In genomic region chr2:138034536-138034935, GRCh38 we compare ENCODE assay signal across 15 cellular contexts.
DNase-seq lines count a peak whose midpoint lies in the region; ATAC-seq, FAIRE-seq and TF ChIP-seq lines count a peak whose summit lies in the region.
"Had no signal": no experiment of that assay in that cellular context is flagged by ENCODE, and none has a peak within 500 bp of the region (broad histone marks: within the 10 kb centered on the region; RNA-seq: fewer than 3 reads in every experiment).

No MANE protein-coding gene starts in this region.

- H3K18ac ChIP-seq in H1 (ENCODE audit: extremely low read depth, low read length) (no peak overlapping the region), mesendoderm (ENCODE audit: low read length) (no peak overlapping the region)

- no peak overlapping the region for H2BK20ac ChIP-seq in H1 (ENCODE audit: low read length)

- no peak overlapping the region for H2BK12ac ChIP-seq in H1 (ENCODE audit: low read depth, low read length)

- H3K9me2 ChIP-seq in SK-N-SH = no peaks in the 10 kb centered on the region

- CTCF ChIA-PET in SK-N-SH (lab: Yijun Ruan, JAX) = no interaction called here
- CTCF ChIA-PET in H1 (lab: Charles Lee; ENCODE audit: partially characterized antibody) = interaction anchor here (0.7 to 1.3 kb wide), 3 partner anchors 8 to 52 kb away, joined by 3 read pairs; no protein-coding TSS in a partner anchor

- no peak overlapping the region for H3K4ac ChIP-seq in H1 (replicated peaks; ENCODE audit: insufficient read length, low read depth, low read length)
- no peak overlapping the region for H3K4ac ChIP-seq in mesendoderm (ENCODE audit: low read depth, low read length)

- no peak for TF ChIP-seq CTCF in SK-N-SH (IDR thresholded peaks at IDR 0.05)
- TF ChIP-seq CTCF in H1 (IDR thresholded peaks at IDR 0.05; ENCODE audit: control extremely low read depth in 1 of 3, insufficient read depth in 1 of 3, low read depth in 1 of 3, low read length in 3 of 3) = no peak
- no peak for TF ChIP-seq CTCF in kidney (IDR thresholded peaks at IDR 0.05; ENCODE audit: borderline replicate concordance, extremely low read depth, insufficient read depth)

- WGBS in SK-N-SH (ENCODE audit: low lambda C conversion rate) = 96% methylated on average over 3 of the region's 3 CpGs
- WGBS in H1 (ENCODE audit: extremely low coverage in 1 of 2, insufficient coverage in 1 of 2, insufficient read length in 1 of 2, insufficient replicate concordance in 2 of 2, low coverage in 1 of 2, low lambda C conversion rate in 2 of 2, missing lambda C conversion rate in 1 of 2), 2 experiments = 70% methylated on average over 3 of the region's 3 CpGs; no CpG with 5 or more reads in 1 of the 2 experiments
- no CpG with 5 or more reads among the region's 3 CpGs for WGBS in mesendoderm (ENCODE audit: extremely low coverage, insufficient coverage, low lambda C conversion rate)

- H2AFZ ChIP-seq in SK-N-SH (ENCODE audit: low read depth) (no peak overlapping the region), H1 (ENCODE audit: low read length) (no peak overlapping the region)
- H2AFZ ChIP-seq: GM23248 had no signal

- TF ChIP-seq RAD21 in SK-N-SH (IDR thresholded peaks at IDR 0.05; ENCODE audit: low read length) (no peak), H1 (IDR thresholded peaks at IDR 0.05 in 1 of 2, conservative IDR thresholded peaks at IDR 0.05 in 1 of 2; ENCODE audit: low read depth in 2 of 2, low read length in 2 of 2) (no peak)

- H3K27me3 ChIP-seq in SK-N-SH (ENCODE audit: insufficient read depth) (no peaks in the 10 kb centered on the region), H1 (replicated peaks in 1 of 4; ENCODE audit: control insufficient read depth in 3 of 4, extremely low read depth in 1 of 4, insufficient read depth in 3 of 4, low read length in 3 of 4) (no peaks in the 10 kb centered on the region), mesendoderm (ENCODE audit: insufficient read depth, low read length, poor library complexity) (no peaks in the 10 kb centered on the region)

- peaks cover 0 to 5% of the 10 kb centered on the region in 2 experiments; a peak in 2 of 4 replicates for H3K4me1 ChIP-seq in SK-N-SH (ENCODE audit: control insufficient read depth in 1 of 2, insufficient read depth in 2 of 2, low read depth in 1 of 2, low read length in 1 of 2)
- H3K4me1 ChIP-seq in H1 (replicated peaks in 1 of 4; ENCODE audit: control insufficient read depth in 3 of 4, insufficient read depth in 4 of 4, low read length in 3 of 4) = no peaks in the 10 kb centered on the region
- H3K4me1 ChIP-seq in mesendoderm (ENCODE audit: control insufficient read depth, low read depth, low read length) = no peaks in the 10 kb centered on the region
- no peaks in the 10 kb centered on the region for H3K4me1 ChIP-seq in kidney (ENCODE audit: control insufficient read depth in 1 of 2, insufficient read depth in 1 of 2, low read depth in 1 of 2, low read length in 2 of 2)
- H3K4me1 ChIP-seq: HAP-1 had no signal

- no peak overlapping the region for H3K14ac ChIP-seq in H1 (ENCODE audit: insufficient read length)

- H2BK5ac ChIP-seq in H1 (ENCODE audit: low read depth, low read length) (no peak overlapping the region), mesendoderm (ENCODE audit: low read length) (no peak overlapping the region)

- H3K36me3 ChIP-seq in SK-N-SH (replicated peaks in 1 of 2; ENCODE audit: control insufficient read depth in 1 of 2, insufficient read depth in 2 of 2, low read length in 1 of 2) = no peaks in the 10 kb centered on the region
- no peaks in the 10 kb centered on the region for H3K36me3 ChIP-seq in H1 (ENCODE audit: control insufficient read depth in 2 of 4, insufficient read depth in 4 of 4, low read length in 3 of 4)
- H3K36me3 ChIP-seq in mesendoderm (ENCODE audit: control insufficient read depth, insufficient read depth, low read length) = no peaks in the 10 kb centered on the region
- no peaks in the 10 kb centered on the region for H3K36me3 ChIP-seq in kidney (ENCODE audit: control insufficient read depth in 1 of 2, insufficient read depth in 2 of 2, low read length in 2 of 2)
- H3K36me3 ChIP-seq: HAP-1 had no signal

- H3K4me2 ChIP-seq in SK-N-SH = no peak overlapping the region
- H3K4me2 ChIP-seq in H1 (ENCODE audit: insufficient read depth in 1 of 2, low read depth in 2 of 2, low read length in 2 of 2) = no peak overlapping the region
- no peak overlapping the region for H3K4me2 ChIP-seq in mesendoderm (ENCODE audit: low read length)

- peaks cover 4% of the 10 kb centered on the region for H3F3A ChIP-seq in SK-N-SH (replicated peaks; ENCODE audit: insufficient read depth)

- intact Hi-C loops in kidney (cut with DNase I) = no loop called here

- H4K91ac ChIP-seq in H1 (replicated peaks; ENCODE audit: insufficient read length, low read length) = no peak overlapping the region

- H3K79me1 ChIP-seq in H1 (ENCODE audit: low read depth, low read length) (no peaks in the 10 kb centered on the region), mesendoderm (ENCODE audit: low read length) (no peaks in the 10 kb centered on the region)

- no peak for TF ChIP-seq POLR2A in H1 (IDR thresholded peaks at IDR 0.05; ENCODE audit: control extremely low read depth in 1 of 2, low read depth in 2 of 2, low read length in 2 of 2)

- H3K27ac ChIP-seq in SK-N-SH (ENCODE audit: low read depth in 2 of 2, low read length in 1 of 2) = no peak overlapping the region
- H3K27ac ChIP-seq in H1 (ENCODE audit: low read depth, low read length) = no peak overlapping the region
- no peak overlapping the region for H3K27ac ChIP-seq in mesendoderm (ENCODE audit: low read depth, low read length)
- H3K27ac ChIP-seq in kidney (ENCODE audit: low read depth in 2 of 2, low read length in 2 of 2) = no peak overlapping the region
- H3K27ac ChIP-seq: 22Rv1, GM23248, HL-60 had no signal

- H4K20me1 ChIP-seq in SK-N-SH (ENCODE audit: insufficient read depth) = no peaks in the 10 kb centered on the region
- peaks cover 0 to 2% of the 10 kb centered on the region in 2 experiments for H4K20me1 ChIP-seq in H1 (replicated peaks in 1 of 2; ENCODE audit: control insufficient read depth in 1 of 2, insufficient read depth in 2 of 2, low read length in 2 of 2)

- no peaks in the 10 kb centered on the region for H3K23me2 ChIP-seq in H1 (ENCODE audit: low read depth, low read length)

- no peak overlapping the region for H2AK5ac ChIP-seq in H1 (ENCODE audit: low read depth, low read length)
- H2AK5ac ChIP-seq in mesendoderm (ENCODE audit: low read length) = no peak overlapping the region

- FAIRE-seq in H1 (lab: Jason Lieb, UNC) (no peak), kidney (lab: Jason Lieb, UNC) (no peak)
- FAIRE-seq: K562 had no signal

- DNase-seq in SK-N-SH (no peak), H1 (ENCODE audit: low read depth in 1 of 2, low spot score in 2 of 2) (no peak), mesendoderm (peak; percentile 65), SKM-1 treated with dmso at 0.1 percent for 144 hours (lab: John Stamatoyannopoulos, UW; ENCODE audit: unreplicated experiment) (no peak), kidney (no peak)
- DNase-seq: CD8-positive, alpha-beta T cell; COR-L47; GM23248 had no signal

- ATAC-seq in SK-N-SH treated with all-trans-retinoic acid at 6 μM for 48 hours = no peak
- no peak for ATAC-seq in GM21381 (IDR thresholded peaks at IDR 0.05; ENCODE audit: unreplicated experiment)
- ATAC-seq in HG02852 (IDR thresholded peaks at IDR 0.05; ENCODE audit: unreplicated experiment) = no peak
- ATAC-seq: CD8-positive, alpha-beta T cell; K562 had no signal

- POLR2A ChIA-PET in SK-N-SH (lab: Yijun Ruan, JAX) = no interaction called here
- POLR2A ChIA-PET in H1 (lab: Charles Lee; ENCODE audit: partially characterized antibody) = no interaction called here

- H3K23ac ChIP-seq in H1 (ENCODE audit: insufficient read length) = no peak overlapping the region
- no peak overlapping the region for H3K23ac ChIP-seq in mesendoderm (ENCODE audit: low read length)

- H2BK15ac ChIP-seq in H1 (ENCODE audit: low read length) (no peak overlapping the region), mesendoderm (replicated peaks; ENCODE audit: low read depth) (no peak overlapping the region)

- H3K4me3 ChIP-seq in SK-N-SH (ENCODE audit: low read depth in 2 of 2, low read length in 1 of 2) (no peak overlapping the region), H1 (ENCODE audit: extremely low read depth in 1 of 4, insufficient read depth in 2 of 4, low read depth in 3 of 4, low read length in 4 of 4) (no peak overlapping the region), mesendoderm (ENCODE audit: low read length) (no peak overlapping the region), kidney (ENCODE audit: low read length in 2 of 2) (no peak overlapping the region)
- H3K4me3 ChIP-seq: GM23248, HAP-1, K562 had no signal

- TF ChIP-seq EP300 in SK-N-SH (IDR thresholded peaks at IDR 0.05; ENCODE audit: borderline replicate concordance in 1 of 2, low read depth in 1 of 2, low read length in 1 of 2) (no peak), H1 (IDR thresholded peaks at IDR 0.05; ENCODE audit: borderline replicate concordance in 1 of 2, low read depth in 2 of 2, low read length in 2 of 2) (no peak)

- H4K5ac ChIP-seq in H1 (ENCODE audit: insufficient read length, low read depth, low read length) (no peak overlapping the region), mesendoderm (ENCODE audit: low read length) (no peak overlapping the region)

- H3K9ac ChIP-seq in SK-N-SH = no peak overlapping the region
- H3K9ac ChIP-seq in H1 (replicated peaks in 1 of 4; ENCODE audit: extremely low read depth in 1 of 4, low read depth in 3 of 4, low read length in 3 of 4) = no peak overlapping the region
- H3K9ac ChIP-seq in mesendoderm (ENCODE audit: low read length) = no peak overlapping the region
- no peak overlapping the region for H3K9ac ChIP-seq in kidney (ENCODE audit: low read length in 2 of 2)
- H3K9ac ChIP-seq: GM23248 had no signal

- H4K8ac ChIP-seq in H1 (ENCODE audit: extremely low read depth, insufficient read depth, low read length) (no peak overlapping the region), mesendoderm (ENCODE audit: low read depth, low read length) (no peak overlapping the region)

- no peaks in the 10 kb centered on the region for H3K79me2 ChIP-seq in SK-N-SH (ENCODE audit: insufficient read depth)
- H3K79me2 ChIP-seq in H1 (ENCODE audit: control insufficient read depth in 1 of 2, insufficient read depth in 2 of 2, low read length in 2 of 2) = no peaks in the 10 kb centered on the region
- no peaks in the 10 kb centered on the region for H3K79me2 ChIP-seq in mesendoderm (ENCODE audit: control insufficient read depth, insufficient read depth, low read length)

- H3K56ac ChIP-seq in H1 (replicated peaks; ENCODE audit: insufficient read length, low read depth, low read length) = no peak overlapping the region
- H3K56ac ChIP-seq in mesendoderm (ENCODE audit: low read length) = no peak overlapping the region

- H3K9me3 ChIP-seq in SK-N-SH (no peaks in the 10 kb centered on the region), H1 (ENCODE audit: insufficient read depth in 2 of 2, low read depth in 1 of 2, low read length in 1 of 2) (no peaks in the 10 kb centered on the region), kidney (ENCODE audit: control insufficient read depth in 1 of 2, low read length in 2 of 2) (no peaks in the 10 kb centered on the region)
- H3K9me3 ChIP-seq: HAP-1 had no signal

- H2BK120ac ChIP-seq in H1 (replicated peaks; ENCODE audit: low read depth, low read length) = no peak overlapping the region
- H2BK120ac ChIP-seq in mesendoderm (ENCODE audit: low read depth, low read length) = no peak overlapping the region
